Comparison of ENCODE assay signal across 17 cellular contexts in genomic region chr21:38123626-38124025, GRCh38.
"Had no signal": no experiment of that assay in that cellular context is flagged by ENCODE, and none has a peak within 500 bp of the region (broad histone marks: within the 10 kb centered on the region; RNA-seq: fewer than 3 reads in every experiment).

No MANE protein-coding gene starts in this region.

- H3K27ac ChIP-seq: esophagus squamous epithelium, left lung, sigmoid colon, upper lobe of left lung had no signal

- H3K36me3 ChIP-seq: esophagus squamous epithelium, left lung, sigmoid colon, upper lobe of left lung had no signal

- H3K27me3 ChIP-seq: left lung, sigmoid colon, upper lobe of left lung had no signal

- H3K4me3 ChIP-seq: esophagus squamous epithelium, left lung, sigmoid colon, upper lobe of left lung had no signal

- H3K9me3 Mint-ChIP-seq: activated T-cell treated with anti-CD3 and anti-CD28 coated beads, Interleukin-2, amount 50 U/mL, for 24 hours; natural killer cell treated with Interleukin-12 subunit alpha and Interleukin-12 subunit beta and Interleukin-15 and Interleukin-18, amount 100 ng/mL, for 72 hours; stimulated activated naive CD8-positive, alpha-beta T cell treated with anti-CD3 and anti-CD28 coated beads, Interleukin-15, Interleukin-2, amounts not matched to agents 100 ng/mL and 50 ng/mL, for 24 hours; T-helper 2 cell treated with Interferon-gamma antibody and Interleukin-4, amounts not matched to agents 5 μg/mL and 100 μg/mL, for 36 hours had no signal

- H3K27ac Mint-ChIP-seq: activated naive CD8-positive, alpha-beta T cell; activated T-cell treated with anti-CD3 and anti-CD28 coated beads, Interleukin-2, amount 50 U/mL, for 24 hours; memory B cell; natural killer cell treated with Interleukin-12 subunit alpha and Interleukin-12 subunit beta and Interleukin-15 and Interleukin-18, amount 100 ng/mL, for 72 hours; stimulated activated naive CD8-positive, alpha-beta T cell treated with anti-CD3 and anti-CD28 coated beads, Interleukin-15, Interleukin-2, amounts not matched to agents 100 ng/mL and 50 ng/mL, for 24 hours; T-helper 2 cell treated with Interferon-gamma antibody and Interleukin-4, amounts not matched to agents 5 μg/mL and 100 μg/mL, for 36 hours had no signal

- H3K4me1 ChIP-seq: esophagus squamous epithelium, left lung, upper lobe of left lung had no signal

- H3K9me3 ChIP-seq: esophagus squamous epithelium, left lung, sigmoid colon, upper lobe of left lung had no signal

- DNase-seq: activated CD4-positive, alpha-beta T cell treated with anti-CD3 and anti-CD28 coated beads, Interleukin-2, amount 50 U/mL, for 4 hours; activated gamma-delta T cell; activated T-cell treated with anti-CD3 and anti-CD28 coated beads, Interleukin-2, amount 50 U/mL, for 24 hours; aorta; esophagus squamous epithelium; foreskin fibroblast; islet precursor cell; left lung; sigmoid colon; stimulated activated CD4-positive, alpha-beta T cell treated with anti-CD3 and anti-CD28 coated beads, Interleukin-12 subunit alpha, Interleukin-12 subunit beta, amount 100 ng/mL, for 4 hours; stimulated activated CD4-positive, alpha-beta T cell treated with anti-CD3 and anti-CD28 coated beads, Interleukin-2, amount 100 ng/mL, for 48 hours; upper lobe of left lung had no signal

- H3K4me3 Mint-ChIP-seq: activated naive CD8-positive, alpha-beta T cell; activated T-cell treated with anti-CD3 and anti-CD28 coated beads, Interleukin-2, amount 50 U/mL, for 24 hours; memory B cell; natural killer cell treated with Interleukin-12 subunit alpha and Interleukin-12 subunit beta and Interleukin-15 and Interleukin-18, amount 100 ng/mL, for 72 hours; stimulated activated naive CD8-positive, alpha-beta T cell treated with anti-CD3 and anti-CD28 coated beads, Interleukin-15, Interleukin-2, amounts not matched to agents 100 ng/mL and 50 ng/mL, for 24 hours; T-helper 2 cell treated with Interferon-gamma antibody and Interleukin-4, amounts not matched to agents 5 μg/mL and 100 μg/mL, for 36 hours had no signal

- H3K36me3 Mint-ChIP-seq: activated naive CD8-positive, alpha-beta T cell; memory B cell; natural killer cell treated with Interleukin-12 subunit alpha and Interleukin-12 subunit beta and Interleukin-15 and Interleukin-18, amount 100 ng/mL, for 72 hours had no signal
